Comparison of ENCODE assay signal across 26 cellular contexts in the genomic region with DNA sequence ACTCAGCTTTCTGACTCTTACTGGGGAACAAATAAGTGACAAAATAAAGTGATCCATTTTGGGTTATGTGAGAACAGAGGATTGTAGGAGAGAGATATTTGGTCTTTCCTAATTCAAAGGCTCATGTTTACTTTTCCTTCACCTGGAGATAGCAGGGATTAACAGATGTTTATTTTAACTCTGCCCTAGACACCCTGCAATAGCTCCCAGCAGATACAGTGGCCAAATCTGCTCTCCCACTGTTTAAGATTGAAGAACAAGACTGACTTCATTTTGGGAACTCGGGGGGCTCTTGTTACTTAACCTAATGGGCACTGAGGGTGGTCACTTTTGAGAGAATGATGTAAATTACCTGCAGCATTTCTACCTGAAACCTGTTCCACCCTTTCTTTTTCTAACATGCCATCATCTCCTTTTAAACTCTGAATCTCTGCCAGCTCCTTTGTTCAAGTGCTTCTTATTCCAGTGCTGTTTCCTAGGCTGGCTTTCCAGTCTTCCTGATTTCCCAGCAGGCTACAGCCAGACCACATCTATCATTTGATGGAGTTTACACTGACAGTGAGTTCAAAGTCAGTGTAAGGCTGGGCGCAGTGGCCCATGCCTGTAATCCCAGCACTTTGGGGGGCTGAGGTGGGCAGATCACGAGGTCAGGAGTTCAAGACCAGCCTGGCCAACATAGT.
DNase-seq lines count a peak whose midpoint lies in the region; ATAC-seq and TF ChIP-seq lines count a peak whose summit lies in the region.
"Had no signal": no experiment of that assay in that cellular context is flagged by ENCODE, and none has a peak within 500 bp of the region (broad histone marks: within the 10 kb centered on the region; RNA-seq: fewer than 3 reads in every experiment).

No MANE protein-coding gene starts in this region.

- H3K9me3 ChIP-seq in right lobe of liver (no peaks in the 10 kb centered on the region), HAP-1 (no peaks in the 10 kb centered on the region), colonic mucosa (no peaks in the 10 kb centered on the region)
- H3K9me3 ChIP-seq: esophagus squamous epithelium, gastroesophageal sphincter, neutrophil had no signal

- DNase-seq in NCI-H2171 treated with DMSO at 0.1 percent for 48 hours (lab: John Stamatoyannopoulos, UW) (peak; percentile 54), NCI-H2171 (lab: John Stamatoyannopoulos, UW) (no peak), NCI-H128 (lab: John Stamatoyannopoulos, UW; ENCODE audit: unreplicated experiment) (peak; percentile 23), NCI-H748 treated with DMSO at 0.1 percent for 48 hours (lab: John Stamatoyannopoulos, UW) (peak; percentile 34), right lobe of liver (no peak), HAP-1 (ENCODE audit: low spot score in 2 of 2) (no peak), colonic mucosa (no peak)
- DNase-seq: activated CD4-positive, CD25-positive, alpha-beta regulatory T cell treated with anti-CD3 and anti-CD28 coated beads, Interleukin-2, amount 50 U/mL, for 72 hours; activated CD8-positive, alpha-beta T cell treated with anti-CD3 and anti-CD28 coated beads for 36 hours; activated effector memory CD4-positive, alpha-beta T cell treated with anti-CD3 and anti-CD28 coated beads, Interleukin-2, amount 50 U/mL, for 16 hours; activated naive CD8-positive, alpha-beta T cell treated with anti-CD3 and anti-CD28 coated beads, Interleukin-2, amount 50 U/mL, for 24 hours; activated T-cell treated with anti-CD3 and anti-CD28 coated beads for 4 hours; brain microvascular endothelial cell; esophagus squamous epithelium; GF-D8; HCEC 1CT; Karpas-422; kidney glomerular epithelial cell; stimulated activated CD4-positive, alpha-beta T cell treated with anti-CD3 and anti-CD28 coated beads, Interleukin-1b, Interleukin-23, amount 100 ng/mL, for 48 hours; substantia nigra; T1000 had no signal

- WGBS in right lobe of liver (ENCODE audit: insufficient coverage, low coverage, low lambda C conversion rate, missing lambda C conversion rate): 16% methylated on average over 2 of the region's 3 CpGs

- TF ChIP-seq CTCF in right lobe of liver (IDR thresholded peaks at IDR 0.05) (no peak), colonic mucosa (IDR thresholded peaks at IDR 0.05) (no peak)

- H3K9ac ChIP-seq in colonic mucosa (ENCODE audit: low read depth in 2 of 2, low read length in 2 of 2): no peak overlapping the region

- no peaks in the 10 kb centered on the region for H3K27me3 ChIP-seq in right lobe of liver
- no peaks in the 10 kb centered on the region for H3K27me3 ChIP-seq in HAP-1 (ENCODE audit: low read depth)
- no peaks in the 10 kb centered on the region for H3K27me3 ChIP-seq in colonic mucosa
- H3K27me3 ChIP-seq: brain microvascular endothelial cell, esophagus squamous epithelium, gastroesophageal sphincter, neutrophil had no signal

- H3K36me3 ChIP-seq in right lobe of liver (no peaks in the 10 kb centered on the region), HAP-1 (replicated peaks) (no peaks in the 10 kb centered on the region), colonic mucosa (no peaks in the 10 kb centered on the region)
- H3K36me3 ChIP-seq: brain microvascular endothelial cell, esophagus squamous epithelium, gastroesophageal sphincter, neutrophil had no signal

- TF ChIP-seq POLR2A in right lobe of liver (IDR thresholded peaks at IDR 0.05): no peak

- H3K4me1 ChIP-seq in right lobe of liver: peaks cover 0 to 17% (median 0%) of the 10 kb centered on the region in 4 donors
- peaks cover 10% of the 10 kb centered on the region for H3K4me1 ChIP-seq in HAP-1
- no peaks in the 10 kb centered on the region for H3K4me1 ChIP-seq in colonic mucosa
- H3K4me1 ChIP-seq: esophagus squamous epithelium, gastroesophageal sphincter had no signal

- in situ Hi-C loops in HAP-1 (cut with MboI; ENCODE audit: low sequenced_read_pairs): no loop called here

- peak; percentile 94 to 99 (median 97) for ATAC-seq in right lobe of liver
- no peak for ATAC-seq in GM19324 (IDR thresholded peaks at IDR 0.05; ENCODE audit: low FRiP score, unreplicated experiment)
- ATAC-seq: activated CD8-positive, alpha-beta T cell treated with anti-CD3 and anti-CD28 coated beads for 36 hours; activated naive CD8-positive, alpha-beta T cell treated with anti-CD3 and anti-CD28 coated beads, Interleukin-2, amount 50 U/mL, for 24 hours; gastroesophageal sphincter had no signal

- H3K4me3 ChIP-seq in right lobe of liver (no peak overlapping the region), HAP-1 (no peak overlapping the region), colonic mucosa (no peak overlapping the region)
- H3K4me3 ChIP-seq: coronary artery, esophagus squamous epithelium, gastroesophageal sphincter, skin epidermis had no signal

- intact Hi-C loops in right lobe of liver (cut with DNase I) (loop anchor here in 1 of 2 donors (10.0 kb wide), 1 partner anchor 141 kb away; no protein-coding TSS in a partner anchor), colonic mucosa (cut with DNase I) (no loop called here)

- H3K27ac ChIP-seq in right lobe of liver (peak overlapping the region in 1 of 3 donors; percentile 30), colonic mucosa (no peak overlapping the region)
- H3K27ac ChIP-seq: brain microvascular endothelial cell, coronary artery, esophagus squamous epithelium, gastroesophageal sphincter, neutrophil, skin epidermis had no signal

Comparison
In these comparisons a context has a peak if more than half of its experiments do, and no peak if none do; other contexts are left out.
1. DNase-seq: peak in NCI-H2171 treated with DMSO at 0.1 percent for 48 hours (single experiment), NCI-H128 (single experiment) and NCI-H748 treated with DMSO at 0.1 percent for 48 hours (single experiment); none in NCI-H2171 (single experiment), right lobe of liver (0 of 3), HAP-1 (0 of 2) and colonic mucosa (single experiment).